8 cellular contexts compared by ENCODE assay signal in the genomic region with DNA sequence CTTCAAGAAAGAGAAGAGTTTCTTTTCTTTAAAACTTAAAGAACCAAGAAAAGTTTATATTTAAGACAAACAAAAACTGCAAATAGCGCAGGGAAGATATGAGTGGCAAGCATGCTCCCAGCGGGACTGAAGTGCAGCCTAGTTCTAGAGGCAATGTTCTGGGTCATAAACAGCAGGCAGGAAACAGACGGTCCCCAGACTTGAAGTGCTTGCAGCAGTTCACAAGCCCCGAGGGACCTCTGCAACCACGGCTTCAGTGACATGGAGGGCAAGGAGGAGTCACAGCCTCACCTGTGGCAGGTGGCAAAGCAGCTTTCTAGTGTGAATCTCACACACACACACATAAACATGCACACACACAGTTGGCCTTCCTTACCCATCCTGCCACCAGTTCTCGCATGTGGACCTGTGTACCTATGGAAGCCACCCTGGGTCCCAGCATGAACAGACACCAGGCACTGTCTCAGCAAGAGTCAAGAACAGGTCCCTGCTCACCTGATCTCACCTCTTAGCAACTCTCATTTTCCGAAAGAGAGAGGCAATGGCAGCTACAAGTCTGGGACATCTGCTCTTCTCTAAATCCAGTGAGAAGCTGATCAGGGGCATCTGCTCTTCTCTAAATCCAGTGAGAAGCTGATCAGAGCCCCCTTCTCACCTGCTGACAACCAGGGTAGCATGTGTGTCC.
A peak's percentile ranks its signal among the peaks of the same experiment; 100 is the strongest.
DNase-seq lines count a peak whose midpoint lies in the region; ATAC-seq and TF ChIP-seq lines count a peak whose summit lies in the region.

No MANE protein-coding gene starts in this region.

- peaks cover 16% of the 10 kb centered on the region for H3K4me1 ChIP-seq in lower lobe of right lung
- no peaks in the 10 kb centered on the region for H3K4me1 ChIP-seq in testis
- no peaks in the 10 kb centered on the region for H3K4me1 ChIP-seq in ovary (ENCODE audit: insufficient read depth)

- ATAC-seq in GM18520 (IDR thresholded peaks at IDR 0.05; ENCODE audit: unreplicated experiment), result peak; percentile 33
- ATAC-seq in HG02678 (IDR thresholded peaks at IDR 0.05; ENCODE audit: unreplicated experiment), result peak; percentile 70
- peak; percentile 18 to 24 for ATAC-seq in lower lobe of right lung

- TF ChIP-seq EP300 in ovary (IDR thresholded peaks at IDR 0.05), result no peak

- H3K27me3 ChIP-seq in lower lobe of right lung (ENCODE audit: low read depth) (no peaks in the 10 kb centered on the region), testis (no peaks in the 10 kb centered on the region), ovary (no peaks in the 10 kb centered on the region)

- no peak for TF ChIP-seq CTCF in lower lobe of right lung (IDR thresholded peaks at IDR 0.05)
- no peak for TF ChIP-seq CTCF in testis (IDR thresholded peaks at IDR 0.05)
- no peak for TF ChIP-seq CTCF in ovary (IDR thresholded peaks at IDR 0.05)
- no peak for TF ChIP-seq CTCF in GM10248 (IDR thresholded peaks at IDR 0.05; ENCODE audit: control extremely low read depth, extremely low read depth, low read depth, missing control alignments)

- WGBS in testis, 2 donors, result 62 to 67% methylated on average over 7 of the region's 7 CpGs
- WGBS in ovary, 3 donors, result 43 to 51% (median 45%) methylated on average over 7 of the region's 7 CpGs

- DNase-seq in NCI-H187 (lab: John Stamatoyannopoulos, UW) (peak; percentile 96 to 97), lower lobe of right lung (no peak), testis (no peak), ovary (no peak), OCI-M1 (lab: John Stamatoyannopoulos, UW) (no peak), GM10248 (ENCODE audit: extremely low spot score) (no peak)

- CTCF ChIA-PET in GM10248 (lab: Yijun Ruan, JAX), result no interaction called here

- H3K9me3 ChIP-seq in lower lobe of right lung, result no peaks in the 10 kb centered on the region
- H3K9me3 ChIP-seq in testis, result no peaks in the 10 kb centered on the region
- no peaks in the 10 kb centered on the region for H3K9me3 ChIP-seq in ovary

- no peak overlapping the region for H3K4me3 ChIP-seq in lower lobe of right lung
- H3K4me3 ChIP-seq in testis, result no peak overlapping the region
- H3K4me3 ChIP-seq in ovary, result no peak overlapping the region

- no peak overlapping the region for H3K27ac ChIP-seq in lower lobe of right lung
- H3K27ac ChIP-seq in testis, result no peak overlapping the region
- no peak overlapping the region for H3K27ac ChIP-seq in ovary

- no peak for TF ChIP-seq POLR2A in testis (IDR thresholded peaks at IDR 0.05)
- TF ChIP-seq POLR2A in ovary (IDR thresholded peaks at IDR 0.05), result no peak

- H3K36me3 ChIP-seq in lower lobe of right lung, result no peaks in the 10 kb centered on the region
- H3K36me3 ChIP-seq in testis (ENCODE audit: low read depth, missing control alignments), result no peaks in the 10 kb centered on the region
- H3K36me3 ChIP-seq in ovary, result no peaks in the 10 kb centered on the region

- intact Hi-C loops in lower lobe of right lung (cut with DNase I), result no loop called here
- intact Hi-C loops in testis (cut with DNase I; ENCODE audit: low total_unique reads), result no loop called here
- intact Hi-C loops in ovary (cut with DNase I), result no loop called here

- POLR2A ChIA-PET in GM10248 (lab: Yijun Ruan, JAX), result no interaction called here

Comparison
In these comparisons a context has a peak if more than half of its experiments do, and no peak if none do; other contexts are left out.
1. DNase-seq: peak in NCI-H187 (2 of 2); none in lower lobe of right lung (single experiment), testis (single experiment), ovary (0 of 5), OCI-M1 (single experiment) and GM10248 (single experiment).
2. Peak in every context shown above with its lines, with median percentiles within 50 percentile points of each other: ATAC-seq.